Comparison of ENCODE assay signal across 19 cellular contexts in genomic region chr2:39179974-39180960, GRCh38.
"Had no signal": no experiment of that assay in that cellular context is flagged by ENCODE, and none has a peak within 500 bp of the region (broad histone marks: within the 10 kb centered on the region; RNA-seq: fewer than 3 reads in every experiment).

No MANE protein-coding gene starts in this region.

- H3K9me3 ChIP-seq: left lung, prostate gland, tibial nerve had no signal

- DNase-seq: activated CD4-positive, alpha-beta T cell treated with anti-CD3 and anti-CD28 coated beads for 1 hour; activated CD4-positive, alpha-beta T cell treated with anti-CD3 and anti-CD28 coated beads, Interleukin-2, amount 50 U/mL, for 4 hours; activated CD8-positive, alpha-beta memory T cell treated with anti-CD3 and anti-CD28 coated beads, Interleukin-2, amount 10 ng/mL, durations not matched to agents 7 days and 5 days; activated naive CD4-positive, alpha-beta T cell treated with anti-CD3 and anti-CD28 coated beads, Interleukin-2, amount 10 ng/mL, durations not matched to agents 7 days and 5 days; activated T-cell treated with anti-CD3 and anti-CD28 coated beads, Interleukin-2, amount 50 U/mL, for 1 hour; erythroblast; left lung; right cardiac atrium; small intestine; stimulated activated CD4-positive, alpha-beta T cell treated with anti-CD3 and anti-CD28 coated beads, Interleukin-4, amount 100 ng/mL, for 4 hours; stimulated activated CD8-positive, alpha-beta memory T cell treated with anti-CD3 and anti-CD28 coated beads, Interleukin-4, amount 100 ng/mL, for 48 hours; stimulated activated naive CD4-positive, alpha-beta T cell treated with Interleukin-2 at 50 U/mL for 16 hours; substantia nigra; T-helper 1 cell; T1000 had no signal

- H3K27me3 ChIP-seq: cardiac muscle cell, left lung, tibial nerve had no signal

- FAIRE-seq: islet of Langerhans, small intestine had no signal

- H3K36me3 ChIP-seq: cardiac muscle cell, left lung, prostate gland, tibial nerve had no signal

- H3K27ac ChIP-seq: cardiac muscle cell, left lung, prostate gland, tibial nerve had no signal

- H3K4me1 ChIP-seq: left lung, prostate gland, tibial nerve had no signal

- H3K4me3 ChIP-seq: cardiac muscle cell, left lung, prostate gland, tibial nerve had no signal
